7 cellular contexts compared by ENCODE assay signal in genomic region chr11:416051-416756, GRCh38. TPM values are rescaled to one million over a fixed set of nuclear protein-coding genes. Genes with fewer than 3 reads are reported as not detected.
DNase-seq lines count a peak whose midpoint lies in the region; ATAC-seq, FAIRE-seq and TF ChIP-seq lines count a peak whose summit lies in the region.

No MANE protein-coding gene starts in this region.

- H3K4me3 ChIP-seq in HUES48 (ENCODE audit: low read depth, low read length) (peak overlapping the region; percentile 76), kidney (ENCODE audit: low read length in 2 of 2) (peak overlapping the region; percentile 40 to 64)

- H3K27ac Mint-ChIP-seq in activated naive CD8-positive, alpha-beta T cell treated with anti-CD3 and anti-CD28 coated beads, Interleukin-2, amount 50 U/mL, for 24 hours, result peak overlapping the region; percentile 68

- H3K4me1 ChIP-seq in HUES48 (ENCODE audit: control insufficient read depth, insufficient read depth, low read length), result peaks cover 11% of the 10 kb centered on the region
- H3K4me1 ChIP-seq in kidney (ENCODE audit: control insufficient read depth in 1 of 2, insufficient read depth in 1 of 2, low read depth in 1 of 2, low read length in 2 of 2), result peaks cover 6 to 29% of the 10 kb centered on the region in 2 donors

- H3K27me3 Mint-ChIP-seq in activated naive CD8-positive, alpha-beta T cell treated with anti-CD3 and anti-CD28 coated beads, Interleukin-2, amount 50 U/mL, for 24 hours, result no peaks in the 10 kb centered on the region

- H3K9ac ChIP-seq in HUES48 (ENCODE audit: low read depth, low read length), result peak overlapping the region; percentile 55; the same call in 1 of the 2 replicates
- H3K9ac ChIP-seq in kidney (ENCODE audit: low read length in 2 of 2), result peak overlapping the region in 1 of 2 donors; percentile 40

- no peak for DNase-seq in activated naive CD8-positive, alpha-beta T cell treated with anti-CD3 and anti-CD28 coated beads, Interleukin-2, amount 50 U/mL, for 24 hours
- DNase-seq in kidney (no peak), NCI-H226 (no peak)
- DNase-seq in stimulated activated naive CD8-positive, alpha-beta T cell treated with anti-CD3 and anti-CD28 coated beads, Interleukin-15, Interleukin-2, amounts not matched to agents 100 U/mL and 50 U/mL, for 24 hours, result no peak

- ATAC-seq in activated naive CD8-positive, alpha-beta T cell treated with anti-CD3 and anti-CD28 coated beads, Interleukin-2, amount 50 U/mL, for 24 hours, result peak; percentile 6
- peak; percentile 1 for ATAC-seq in stimulated activated naive CD8-positive, alpha-beta T cell treated with anti-CD3 and anti-CD28 coated beads, Interleukin-15, Interleukin-2, amounts not matched to agents 100 U/mL and 50 U/mL, for 24 hours
- ATAC-seq in GM19397 (IDR thresholded peaks at IDR 0.05; ENCODE audit: unreplicated experiment) (no peak), HG02623 (IDR thresholded peaks at IDR 0.05; ENCODE audit: unreplicated experiment) (no peak)

- H3K9me3 ChIP-seq in HUES48 (ENCODE audit: control insufficient read depth, insufficient read depth, low read length), result no peaks in the 10 kb centered on the region
- no peaks in the 10 kb centered on the region for H3K9me3 ChIP-seq in kidney (ENCODE audit: control insufficient read depth in 1 of 2, low read length in 2 of 2)

- intact Hi-C loops in kidney (cut with DNase I), result no loop called here

- H3K27ac ChIP-seq in HUES48 (ENCODE audit: low read depth, low read length) (no peak overlapping the region), kidney (ENCODE audit: low read depth in 2 of 2, low read length in 2 of 2) (peak overlapping the region; percentile 76 to 81)

- peak overlapping the region; percentile 81 for H3K4me3 Mint-ChIP-seq in activated naive CD8-positive, alpha-beta T cell treated with anti-CD3 and anti-CD28 coated beads, Interleukin-2, amount 50 U/mL, for 24 hours

- H3K36me3 ChIP-seq in HUES48 (ENCODE audit: control insufficient read depth, insufficient read depth, low read length) (no peaks in the 10 kb centered on the region), kidney (ENCODE audit: control insufficient read depth in 1 of 2, insufficient read depth in 2 of 2, low read length in 2 of 2) (no peaks in the 10 kb centered on the region)

- peaks cover 25% of the 10 kb centered on the region for H3K4me1 Mint-ChIP-seq in activated naive CD8-positive, alpha-beta T cell treated with anti-CD3 and anti-CD28 coated beads, Interleukin-2, amount 50 U/mL, for 24 hours

- TF ChIP-seq CTCF in kidney (IDR thresholded peaks at IDR 0.05; ENCODE audit: borderline replicate concordance, extremely low read depth, insufficient read depth), result no peak

- H3K36me3 Mint-ChIP-seq in activated naive CD8-positive, alpha-beta T cell treated with anti-CD3 and anti-CD28 coated beads, Interleukin-2, amount 50 U/mL, for 24 hours (ENCODE audit: low read depth), result no peaks in the 10 kb centered on the region

- H3K9me3 Mint-ChIP-seq in activated naive CD8-positive, alpha-beta T cell treated with anti-CD3 and anti-CD28 coated beads, Interleukin-2, amount 50 U/mL, for 24 hours, result no peaks in the 10 kb centered on the region

- peaks cover 11% of the 10 kb centered on the region; the same call in 1 of the 2 replicates for H3K27me3 ChIP-seq in HUES48 (ENCODE audit: control insufficient read depth, insufficient read depth, low read length)

- no peak for FAIRE-seq in kidney (lab: Jason Lieb, UNC)

RNA-seq across cellular contexts. Expression of gene SIGIRR, which starts 1.4 kb away (rescaled TPM):
- 89.1 TPM for total RNA-seq in kidney
- polyA plus RNA-seq in kidney (ENCODE audit: insufficient read depth, low read depth, low replicate concordance), result 181 TPM

RNA-seq across cellular contexts. Expression of gene PKP3, which starts 22.2 kb away (rescaled TPM):
- 3.6 TPM for total RNA-seq in kidney
- polyA plus RNA-seq in kidney (ENCODE audit: insufficient read depth, low read depth, low replicate concordance), result 1.9 TPM

RNA-seq across cellular contexts. Expression of gene ANO9, which starts 25.6 kb away (rescaled TPM):
- 21.8 TPM for total RNA-seq in kidney
- polyA plus RNA-seq in kidney (ENCODE audit: insufficient read depth, low read depth, low replicate concordance), result 11.3 TPM

RNA-seq across cellular contexts. Expression of gene PTDSS2, which starts 33.9 kb away (rescaled TPM):
- total RNA-seq in kidney, result 28.5 TPM
- 37.7 TPM for polyA plus RNA-seq in kidney (ENCODE audit: insufficient read depth, low read depth, low replicate concordance)

RNA-seq across cellular contexts. Expression of gene B4GALNT4, which starts 46.9 kb away (rescaled TPM):
- 1.4 TPM for total RNA-seq in kidney
- 0.82 TPM for polyA plus RNA-seq in kidney (ENCODE audit: insufficient read depth, low read depth, low replicate concordance)

Comparison
In these comparisons a context has a peak if more than half of its experiments do, and no peak if none do; other contexts are left out.
1. ATAC-seq: peak in activated naive CD8-positive, alpha-beta T cell treated with anti-CD3 and anti-CD28 coated beads, Interleukin-2, amount 50 U/mL, for 24 hours (single experiment) and stimulated activated naive CD8-positive, alpha-beta T cell treated with anti-CD3 and anti-CD28 coated beads, Interleukin-15, Interleukin-2, amounts not matched to agents 100 U/mL and 50 U/mL, for 24 hours (single experiment); none in GM19397 (single experiment) and HG02623 (single experiment).